25 cellular contexts compared by ENCODE assay signal in the genomic region with DNA sequence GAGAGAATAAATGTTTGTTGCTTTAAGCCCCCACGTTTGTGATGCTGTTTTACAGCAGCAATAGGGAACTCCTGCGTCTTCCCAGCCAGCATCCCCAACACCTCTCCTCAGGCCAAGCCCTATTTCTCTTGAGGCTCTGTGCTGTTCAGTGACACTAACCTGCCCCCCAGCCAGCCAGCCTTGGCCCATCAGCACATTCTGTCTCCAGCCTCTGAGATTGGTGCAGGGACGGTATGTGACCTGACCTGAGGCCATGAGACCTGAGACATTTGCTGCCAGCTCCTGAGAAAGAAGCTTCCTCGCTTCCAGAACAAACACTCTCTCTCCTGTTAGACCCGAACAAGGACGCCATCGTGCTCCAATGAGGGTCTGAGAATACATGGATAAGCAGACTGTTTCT. TPM values are rescaled to one million over a fixed set of nuclear protein-coding genes. Genes with fewer than 3 reads are reported as not detected.
DNase-seq lines count a peak whose midpoint lies in the region; ATAC-seq, FAIRE-seq and TF ChIP-seq lines count a peak whose summit lies in the region.
"Had no signal": no experiment of that assay in that cellular context is flagged by ENCODE, and none has a peak within 500 bp of the region (broad histone marks: within the 10 kb centered on the region; RNA-seq: fewer than 3 reads in every experiment).

No MANE protein-coding gene starts in this region.

- no peak overlapping the region for H4K5ac ChIP-seq in H1 (ENCODE audit: insufficient read length, low read depth, low read length)

- H3K4me3 ChIP-seq in right atrium auricular region (no peak overlapping the region), H1 (ENCODE audit: extremely low read depth in 1 of 4, insufficient read depth in 2 of 4, low read depth in 3 of 4, low read length in 4 of 4) (no peak overlapping the region), psoas muscle (no peak overlapping the region)
- H3K4me3 ChIP-seq: GM23338 had no signal

- TF ChIP-seq RAD21 in H1 (IDR thresholded peaks at IDR 0.05 in 1 of 2, conservative IDR thresholded peaks at IDR 0.05 in 1 of 2; ENCODE audit: low read depth in 2 of 2, low read length in 2 of 2): no peak

- H3K27ac ChIP-seq in right atrium auricular region: no peak overlapping the region
- H3K27ac ChIP-seq in H1 (ENCODE audit: low read depth, low read length): no peak overlapping the region
- H3K27ac ChIP-seq in psoas muscle: no peak overlapping the region

- H3K79me2 ChIP-seq in H1 (ENCODE audit: control insufficient read depth in 1 of 2, insufficient read depth in 2 of 2, low read length in 2 of 2): no peaks in the 10 kb centered on the region

- WGBS in H1 (ENCODE audit: extremely low coverage in 1 of 2, insufficient coverage in 1 of 2, insufficient read length in 1 of 2, insufficient replicate concordance in 2 of 2, low coverage in 1 of 2, low lambda C conversion rate in 2 of 2, missing lambda C conversion rate in 1 of 2), 2 experiments: 84% methylated on average over 7 of the region's 7 CpGs; no CpG with 5 or more reads in 1 of the 2 experiments
- WGBS in psoas muscle, 3 donors: 32 to 66% (median 33%) methylated on average over 7 of the region's 7 CpGs

- ATAC-seq in Right ventricle myocardium superior (ENCODE audit: poor library complexity): peak; percentile 64
- ATAC-seq in psoas muscle: peak in 3 of 4 donors; percentile 44 to 82 (median 81)
- ATAC-seq in HG03196 (IDR thresholded peaks at IDR 0.05; ENCODE audit: unreplicated experiment): no peak
- ATAC-seq in HG03342 (IDR thresholded peaks at IDR 0.05; ENCODE audit: unreplicated experiment): no peak
- ATAC-seq: GM23338, HCT116, HepG2 had no signal

- intact Hi-C loops in Right ventricle myocardium superior (cut with DNase I) (no loop called here), psoas muscle (cut with DNase I) (no loop called here)

- no peak overlapping the region for H3K23ac ChIP-seq in H1 (ENCODE audit: insufficient read length)

- H4K91ac ChIP-seq in H1 (replicated peaks; ENCODE audit: insufficient read length, low read length): no peak overlapping the region

- TF ChIP-seq CTCF in right atrium auricular region (IDR thresholded peaks at IDR 0.05) (no peak), H1 (IDR thresholded peaks at IDR 0.05; ENCODE audit: control extremely low read depth in 1 of 3, insufficient read depth in 1 of 3, low read depth in 1 of 3, low read length in 3 of 3) (no peak), psoas muscle (IDR thresholded peaks at IDR 0.05) (no peak)

- CTCF ChIA-PET in H1 (lab: Charles Lee; ENCODE audit: partially characterized antibody): interaction anchor here (0.6 to 7.2 kb wide), 3 partner anchors 82 to 108 kb away, joined by 3 to 89 read pairs (median 3); no protein-coding TSS in a partner anchor

- H3K9ac ChIP-seq in H1 (replicated peaks in 1 of 4; ENCODE audit: extremely low read depth in 1 of 4, low read depth in 3 of 4, low read length in 3 of 4): no peak overlapping the region

- H3K23me2 ChIP-seq in H1 (ENCODE audit: low read depth, low read length): peaks cover 2% of the 10 kb centered on the region; the same call in 1 of the 2 replicates

- H4K8ac ChIP-seq in H1 (ENCODE audit: extremely low read depth, insufficient read depth, low read length): no peak overlapping the region

- H3K27me3 ChIP-seq in right atrium auricular region: no peaks in the 10 kb centered on the region
- peaks cover 0 to 2% (median 1%) of the 10 kb centered on the region in 4 experiments; a peak in 5 of 7 replicates for H3K27me3 ChIP-seq in H1 (replicated peaks in 1 of 4; ENCODE audit: control insufficient read depth in 3 of 4, extremely low read depth in 1 of 4, insufficient read depth in 3 of 4, low read length in 3 of 4)
- H3K27me3 ChIP-seq in psoas muscle (ENCODE audit: insufficient read depth in 3 of 3, low read length in 2 of 3): no peaks in the 10 kb centered on the region
- H3K27me3 ChIP-seq: BE2C had no signal

- H3K18ac ChIP-seq in H1 (ENCODE audit: extremely low read depth, low read length): no peak overlapping the region

- H3K56ac ChIP-seq in H1 (replicated peaks; ENCODE audit: insufficient read length, low read depth, low read length): no peak overlapping the region

- DNase-seq in Right ventricle myocardium superior (peak; percentile 52), right atrium auricular region (ENCODE audit: low spot score) (no peak), H1 (ENCODE audit: low read depth in 1 of 2, low spot score in 2 of 2) (no peak), psoas muscle (peak in 1 of 2 donors; percentile 73)
- no peak for DNase-seq in activated CD4-positive, alpha-beta T cell treated with anti-CD3 and anti-CD28 coated beads, Interleukin-2, amount 50 U/mL, for 4 hours
- DNase-seq: ACHN; BE2C; C1 segment of cervical spinal cord; CD4-positive, CD25-positive, alpha-beta regulatory T cell; CD8-positive, alpha-beta memory T cell; COR-L47; DMS 273 treated with DMSO at 0.1 percent for 48 hours; DMS53; DND-41; EL; H7; HFFc6 had no signal

- no peak overlapping the region; the same call in 1 of the 2 replicates for H2AFZ ChIP-seq in H1 (ENCODE audit: low read length)
- H2AFZ ChIP-seq: GM23338 had no signal

- no peak overlapping the region for H2BK5ac ChIP-seq in H1 (ENCODE audit: low read depth, low read length)

- TF ChIP-seq POLR2A in H1 (IDR thresholded peaks at IDR 0.05; ENCODE audit: control extremely low read depth in 1 of 2, low read depth in 2 of 2, low read length in 2 of 2): no peak

- no peak overlapping the region for H2BK120ac ChIP-seq in H1 (replicated peaks; ENCODE audit: low read depth, low read length)

- H3K14ac ChIP-seq in H1 (ENCODE audit: insufficient read length): no peak overlapping the region

- no peak overlapping the region for H2BK15ac ChIP-seq in H1 (ENCODE audit: low read length)

- peak overlapping the region; percentile 27; the same call in 1 of the 2 replicates for H2BK12ac ChIP-seq in H1 (ENCODE audit: low read depth, low read length)

- no peaks in the 10 kb centered on the region for H4K20me1 ChIP-seq in H1 (replicated peaks in 1 of 2; ENCODE audit: control insufficient read depth in 1 of 2, insufficient read depth in 2 of 2, low read length in 2 of 2)

- H3K9me3 ChIP-seq in right atrium auricular region: no peaks in the 10 kb centered on the region
- H3K9me3 ChIP-seq in H1 (ENCODE audit: insufficient read depth in 2 of 2, low read depth in 1 of 2, low read length in 1 of 2): no peaks in the 10 kb centered on the region
- no peaks in the 10 kb centered on the region for H3K9me3 ChIP-seq in psoas muscle
- H3K9me3 ChIP-seq: BE2C had no signal

- no peak overlapping the region for H3K4me2 ChIP-seq in H1 (ENCODE audit: insufficient read depth in 1 of 2, low read depth in 2 of 2, low read length in 2 of 2)
- H3K4me2 ChIP-seq: GM23338 had no signal

- H2AK5ac ChIP-seq in H1 (ENCODE audit: low read depth, low read length): no peak overlapping the region

- POLR2A ChIA-PET in H1 (lab: Charles Lee; ENCODE audit: partially characterized antibody): no interaction called here

- peaks cover 0 to 18% of the 10 kb centered on the region in 2 donors for H3K4me1 ChIP-seq in right atrium auricular region
- no peaks in the 10 kb centered on the region for H3K4me1 ChIP-seq in H1 (replicated peaks in 1 of 4; ENCODE audit: control insufficient read depth in 3 of 4, insufficient read depth in 4 of 4, low read length in 3 of 4)
- H3K4me1 ChIP-seq in psoas muscle: no peaks in the 10 kb centered on the region
- H3K4me1 ChIP-seq: BE2C had no signal

- no peak overlapping the region for H2BK20ac ChIP-seq in H1 (ENCODE audit: low read length)

- no peak for TF ChIP-seq EP300 in H1 (IDR thresholded peaks at IDR 0.05; ENCODE audit: borderline replicate concordance in 1 of 2, low read depth in 2 of 2, low read length in 2 of 2)

- H3K79me1 ChIP-seq in H1 (ENCODE audit: low read depth, low read length): no peaks in the 10 kb centered on the region

- no peak overlapping the region for H3K4ac ChIP-seq in H1 (replicated peaks; ENCODE audit: insufficient read length, low read depth, low read length)

- H3K36me3 ChIP-seq in right atrium auricular region (no peaks in the 10 kb centered on the region), H1 (ENCODE audit: control insufficient read depth in 2 of 4, insufficient read depth in 4 of 4, low read length in 3 of 4) (no peaks in the 10 kb centered on the region), psoas muscle (ENCODE audit: insufficient read depth in 1 of 2, low read depth in 1 of 2) (no peaks in the 10 kb centered on the region)
- H3K36me3 ChIP-seq: BE2C had no signal

- FAIRE-seq in H1 (lab: Jason Lieb, UNC): no peak
- FAIRE-seq: G401.6, GM12892, GM18507, HepG2 had no signal

TF ChIP-seq in H1, 55 proteins besides CTCF, POLR2A, EP300 and RAD21 (continues in another document):
- no peak for TF ChIP-seq SUZ12 (IDR thresholded peaks at IDR 0.05; ENCODE audit: low read length)
- no peak for TF ChIP-seq CHD1 (IDR thresholded peaks at IDR 0.05; ENCODE audit: low read depth, low read length)
- no peak for TF ChIP-seq RNF2 (IDR thresholded peaks at IDR 0.05; ENCODE audit: borderline replicate concordance, low read depth, low read length, missing control alignments, poor library complexity, severe bottlenecking)
- TF ChIP-seq SAP30 (IDR thresholded peaks at IDR 0.05; ENCODE audit: insufficient read depth, insufficient replicate concordance, low read length): no peak
- TF ChIP-seq SP1 (IDR thresholded peaks at IDR 0.05; ENCODE audit: low read depth, low read length): no peak
- no peak for TF ChIP-seq JUN (IDR thresholded peaks at IDR 0.05; ENCODE audit: low read depth, low read length)
- no peak for TF ChIP-seq SIRT6 (IDR thresholded peaks at IDR 0.05; ENCODE audit: low read length)
- TF ChIP-seq BRCA1 (IDR thresholded peaks at IDR 0.05; ENCODE audit: low read depth, low read length): no peak
- TF ChIP-seq SIX5 (IDR thresholded peaks at IDR 0.05; ENCODE audit: low read depth, low read length): no peak

RNA-seq across cellular contexts. Expression of a gene that starts 38.5 kb away (rescaled TPM):
- total RNA-seq in Right ventricle myocardium superior: 5.8 TPM
- 10 to 100 TPM in 1 of 2 donors, 1 to 10 TPM in 1; 5.2 to 11.6 TPM for total RNA-seq in right atrium auricular region
- total RNA-seq in H1 (2021; fragmentation: NEBNext Ultra II Directional; extraction: Animal tissue kit (Norgen Biotek cat#: 25700)): 10.6 and 11.2 TPM in 2 replicates
- 4.6 and 9.5 TPM in 2 replicates for polyA plus RNA-seq in H1 (2011; rRNA removed)
- 3.9 TPM for polyA plus RNA-seq in H1 (2011; cell fraction: cytosol; rRNA removed)
- polyA plus RNA-seq in H1 (2011; cell fraction: nucleus; rRNA removed): 7.5 TPM
- polyA plus RNA-seq in H1 (2012, experiment 1 of 2): 7.6 to 13.4 TPM (median 11.0 TPM) in 4 replicates
- polyA plus RNA-seq in H1 (2012, experiment 2 of 2): 12.3 TPM
- 9.2 TPM for polyA plus RNA-seq in H1 (2013, experiment 1 of 2)
- 10.8 TPM for polyA plus RNA-seq in H1 (2013, experiment 2 of 2)
- polyA minus RNA-seq in H1 (2011; rRNA and poly(A)+ RNA removed): 4.5 and 5.6 TPM in 2 replicates
- polyA minus RNA-seq in H1 (2011; cell fraction: cytosol; rRNA and poly(A)+ RNA removed): 14.2 TPM
- polyA minus RNA-seq in H1 (2011; cell fraction: nucleus; rRNA and poly(A)+ RNA removed): 10.0 TPM
- 1 to 10 TPM; 5.3 to 8.7 (median 6.9) TPM for total RNA-seq in psoas muscle
- 10 to 100 TPM in 2 of 3 donors, 1 to 10 TPM in 1; 6.7 to 11.8 (median 10.1) TPM for polyA plus RNA-seq in psoas muscle

Comparison
In these comparisons a context has a peak if more than half of its experiments do, and no peak if none do; other contexts are left out.
1. ATAC-seq: peak in Right ventricle myocardium superior (single experiment) and psoas muscle (3 of 4); none in HG03196 (single experiment) and HG03342 (single experiment).